Comparison of ENCODE assay signal across 38 cellular contexts in genomic region chr7:34343667-34344066, GRCh38.
"Had no signal": no experiment of that assay in that cellular context is flagged by ENCODE, and none has a peak within 500 bp of the region (broad histone marks: within the 10 kb centered on the region; RNA-seq: fewer than 3 reads in every experiment).

No MANE protein-coding gene starts in this region.

- H3K36me3 ChIP-seq: adrenal gland, ascending aorta, brain microvascular endothelial cell, breast epithelium, cardiac muscle cell had no signal

- ATAC-seq: activated naive CD4-positive, alpha-beta T cell treated with anti-CD3 and anti-CD28 coated beads, Interleukin-2, amount 50 U/mL, for 72 hours; activated naive CD8-positive, alpha-beta T cell treated with anti-CD3 and anti-CD28 coated beads, Interleukin-2, amount 50 U/mL, for 24 hours; activated T-cell treated with anti-CD3 and anti-CD28 coated beads, Interleukin-2, amount 50 U/mL, for 4 hours; activated T-cell treated with anti-CD3 and anti-CD28 coated beads, Interleukin-2, amount 50 U/mL, for 72 hours; activated T-helper 17 cell treated with anti-CD3 and anti-CD28 coated beads, Interleukin-2, amount 50 U/mL, for 72 hours; body of pancreas had no signal

- DNase-seq: activated effector memory CD4-positive, alpha-beta T cell treated with anti-CD3 and anti-CD28 coated beads, Interleukin-2, amount 50 U/mL, for 16 hours; activated effector memory CD4-positive, alpha-beta T cell treated with Interleukin-2 at 50 U/mL for 16 hours; activated gamma-delta T cell; activated gamma-delta T cell treated with Interleukin-2 at 50 U/mL for 16 hours; activated naive CD4-positive, alpha-beta T cell; activated naive CD4-positive, alpha-beta T cell treated with anti-CD3 and anti-CD28 coated beads for 36 hours; activated naive CD4-positive, alpha-beta T cell treated with anti-CD3 and anti-CD28 coated beads, Interleukin-2, amount 10 ng/mL, durations not matched to agents 7 days and 5 days; activated naive CD4-positive, alpha-beta T cell treated with anti-CD3 and anti-CD28 coated beads, Interleukin-2, amount 50 U/mL, for 16 hours; activated naive CD4-positive, alpha-beta T cell treated with Interleukin-2 at 50 U/mL for 16 hours; activated naive CD8-positive, alpha-beta T cell treated with anti-CD3 and anti-CD28 coated beads for 36 hours; activated naive CD8-positive, alpha-beta T cell treated with anti-CD3 and anti-CD28 coated beads, Interleukin-2, amount 10 ng/mL, durations not matched to agents 7 days and 5 days; activated naive CD8-positive, alpha-beta T cell treated with anti-CD3 and anti-CD28 coated beads, Interleukin-2, amount 50 U/mL, for 24 hours; activated T-cell treated with anti-CD3 and anti-CD28 coated beads for 4 hours; activated T-cell treated with anti-CD3 and anti-CD28 coated beads, Interleukin-2, amount 50 U/mL, for 1 hour; activated T-cell treated with anti-CD3 and anti-CD28 coated beads, Interleukin-2, amount 50 U/mL, for 24 hours; activated T-cell treated with anti-CD3 and anti-CD28 coated beads, Interleukin-2, amount 50 U/mL, for 4 hours; activated T-cell treated with anti-CD3 and anti-CD28 coated beads, Interleukin-2, amount 50 U/mL, for 48 hours; activated T-cell treated with anti-CD3 and anti-CD28 coated beads, Interleukin-2, amount 50 U/mL, for 72 hours; adrenal gland; amniotic stem cell; aorta; body of pancreas; brain microvascular endothelial cell; caudate nucleus; central memory CD4-positive, alpha-beta T cell; cerebellar nuclear complex had no signal

- H3K36me3 Mint-ChIP-seq: activated naive CD4-positive, alpha-beta T cell treated with anti-CD3 and anti-CD28 coated beads, Interleukin-2, amount 10 ng/mL, durations not matched to agents 7 days and 5 days; activated naive CD4-positive, alpha-beta T cell treated with anti-CD3 and anti-CD28 coated beads, Interleukin-2, amount 50 U/mL, for 24 hours; activated naive CD8-positive, alpha-beta T cell; activated naive CD8-positive, alpha-beta T cell treated with anti-CD3 and anti-CD28 coated beads for 36 hours; activated naive CD8-positive, alpha-beta T cell treated with anti-CD3 and anti-CD28 coated beads, Interleukin-2, amount 10 ng/mL, durations not matched to agents 7 days and 5 days; brain had no signal

- H3K4me1 Mint-ChIP-seq: activated naive CD4-positive, alpha-beta T cell treated with anti-CD3 and anti-CD28 coated beads, Interleukin-2, amount 10 ng/mL, durations not matched to agents 7 days and 5 days; activated naive CD4-positive, alpha-beta T cell treated with anti-CD3 and anti-CD28 coated beads, Interleukin-2, amount 50 U/mL, for 24 hours; activated naive CD8-positive, alpha-beta T cell treated with anti-CD3 and anti-CD28 coated beads for 36 hours; activated naive CD8-positive, alpha-beta T cell treated with anti-CD3 and anti-CD28 coated beads, Interleukin-2, amount 10 ng/mL, durations not matched to agents 7 days and 5 days; activated naive CD8-positive, alpha-beta T cell treated with anti-CD3 and anti-CD28 coated beads, Interleukin-2, amount 50 U/mL, for 24 hours; activated T-helper 17 cell treated with anti-CD3 and anti-CD28 coated beads, Interleukin-2, amount 50 U/mL, for 72 hours; central memory CD8-positive, alpha-beta T cell had no signal

- H3K9me3 ChIP-seq: adrenal gland, ascending aorta, body of pancreas had no signal

- H3K4me1 ChIP-seq: adrenal gland, ascending aorta, body of pancreas, breast epithelium had no signal

- H3K27ac Mint-ChIP-seq: activated naive CD4-positive, alpha-beta T cell treated with anti-CD3 and anti-CD28 coated beads for 36 hours; activated naive CD4-positive, alpha-beta T cell treated with anti-CD3 and anti-CD28 coated beads, Interleukin-2, amount 10 ng/mL, durations not matched to agents 7 days and 5 days; activated naive CD4-positive, alpha-beta T cell treated with anti-CD3 and anti-CD28 coated beads, Interleukin-2, amount 50 U/mL, for 24 hours; activated naive CD8-positive, alpha-beta T cell; activated naive CD8-positive, alpha-beta T cell treated with anti-CD3 and anti-CD28 coated beads for 36 hours; activated naive CD8-positive, alpha-beta T cell treated with anti-CD3 and anti-CD28 coated beads, Interleukin-2, amount 10 ng/mL, durations not matched to agents 7 days and 5 days; activated naive CD8-positive, alpha-beta T cell treated with anti-CD3 and anti-CD28 coated beads, Interleukin-2, amount 50 U/mL, for 24 hours; activated T-cell treated with anti-CD3 and anti-CD28 coated beads, Interleukin-2, amount 50 U/mL, for 24 hours; activated T-cell treated with anti-CD3 and anti-CD28 coated beads, Interleukin-2, amount 50 U/mL, for 72 hours; activated T-helper 1 cell treated with anti-CD3 and anti-CD28 coated beads, Interleukin-12 subunit alpha, Interleukin-12 subunit beta, Interleukin-2, Interleukin-4 antibody, amounts not matched to agents 30 ng/mL and 10 ng/mL and 1 ng/mL, durations not matched to agents 14 hours and 24 hours and 36 hours; activated T-helper 17 cell treated with anti-CD3 and anti-CD28 coated beads, Interleukin-2, amount 50 U/mL, for 72 hours; activated T-helper 2 cell treated with anti-CD3 and anti-CD28 coated beads, Interferon-gamma antibody, Interleukin-2, Interleukin-4, amounts not matched to agents 10 μg/mL and 5 μg/mL and 100 μg/mL, durations not matched to agents 14 hours and 24 hours and 36 hours; brain had no signal

- H3K27me3 ChIP-seq: adrenal gland, ascending aorta, body of pancreas, brain microvascular endothelial cell, breast epithelium, cardiac muscle cell had no signal

- FAIRE-seq: bronchial epithelial cell had no signal

- H3K4me3 ChIP-seq: adrenal gland, ascending aorta, body of pancreas, breast epithelium, cardiac muscle cell had no signal

- H3K27me3 Mint-ChIP-seq: activated naive CD4-positive, alpha-beta T cell treated with anti-CD3 and anti-CD28 coated beads, Interleukin-2, amount 10 ng/mL, durations not matched to agents 7 days and 5 days; activated naive CD4-positive, alpha-beta T cell treated with anti-CD3 and anti-CD28 coated beads, Interleukin-2, amount 50 U/mL, for 24 hours; activated naive CD8-positive, alpha-beta T cell; activated naive CD8-positive, alpha-beta T cell treated with anti-CD3 and anti-CD28 coated beads, Interleukin-2, amount 10 ng/mL, durations not matched to agents 7 days and 5 days; activated naive CD8-positive, alpha-beta T cell treated with anti-CD3 and anti-CD28 coated beads, Interleukin-2, amount 50 U/mL, for 24 hours; activated T-cell treated with anti-CD3 and anti-CD28 coated beads, Interleukin-2, amount 50 U/mL, for 24 hours; brain; central memory CD8-positive, alpha-beta T cell had no signal

- H3K27ac ChIP-seq: adrenal gland, ascending aorta, body of pancreas, brain microvascular endothelial cell, breast epithelium, cardiac muscle cell had no signal

- H3K4me3 Mint-ChIP-seq: activated naive CD4-positive, alpha-beta T cell treated with anti-CD3 and anti-CD28 coated beads for 36 hours; activated naive CD4-positive, alpha-beta T cell treated with anti-CD3 and anti-CD28 coated beads, Interleukin-2, amount 10 ng/mL, durations not matched to agents 7 days and 5 days; activated naive CD4-positive, alpha-beta T cell treated with anti-CD3 and anti-CD28 coated beads, Interleukin-2, amount 50 U/mL, for 24 hours; activated naive CD8-positive, alpha-beta T cell; activated naive CD8-positive, alpha-beta T cell treated with anti-CD3 and anti-CD28 coated beads for 36 hours; activated naive CD8-positive, alpha-beta T cell treated with anti-CD3 and anti-CD28 coated beads, Interleukin-2, amount 10 ng/mL, durations not matched to agents 7 days and 5 days; activated naive CD8-positive, alpha-beta T cell treated with anti-CD3 and anti-CD28 coated beads, Interleukin-2, amount 50 U/mL, for 24 hours; activated T-cell treated with anti-CD3 and anti-CD28 coated beads, Interleukin-2, amount 50 U/mL, for 24 hours; activated T-cell treated with anti-CD3 and anti-CD28 coated beads, Interleukin-2, amount 50 U/mL, for 4 hours; activated T-cell treated with anti-CD3 and anti-CD28 coated beads, Interleukin-2, amount 50 U/mL, for 72 hours; activated T-helper 1 cell treated with anti-CD3 and anti-CD28 coated beads, Interleukin-12 subunit alpha, Interleukin-12 subunit beta, Interleukin-2, Interleukin-4 antibody, amounts not matched to agents 30 ng/mL and 10 ng/mL and 1 ng/mL, durations not matched to agents 14 hours and 24 hours and 36 hours; activated T-helper 17 cell treated with anti-CD3 and anti-CD28 coated beads, Interleukin-2, amount 50 U/mL, for 72 hours; brain; central memory CD8-positive, alpha-beta T cell had no signal

- H3K9me3 Mint-ChIP-seq: activated naive CD4-positive, alpha-beta T cell treated with anti-CD3 and anti-CD28 coated beads for 36 hours; activated naive CD4-positive, alpha-beta T cell treated with anti-CD3 and anti-CD28 coated beads, Interleukin-2, amount 50 U/mL, for 24 hours; activated naive CD8-positive, alpha-beta T cell treated with anti-CD3 and anti-CD28 coated beads, Interleukin-2, amount 10 ng/mL, durations not matched to agents 7 days and 5 days; activated T-helper 1 cell treated with anti-CD3 and anti-CD28 coated beads, Interleukin-12 subunit alpha, Interleukin-12 subunit beta, Interleukin-2, Interleukin-4 antibody, amounts not matched to agents 30 ng/mL and 10 ng/mL and 1 ng/mL, durations not matched to agents 14 hours and 24 hours and 36 hours; activated T-helper 17 cell treated with anti-CD3 and anti-CD28 coated beads, Interleukin-2, amount 50 U/mL, for 72 hours; activated T-helper 2 cell treated with anti-CD3 and anti-CD28 coated beads, Interferon-gamma antibody, Interleukin-2, Interleukin-4, amounts not matched to agents 10 μg/mL and 5 μg/mL and 100 μg/mL, durations not matched to agents 14 hours and 24 hours and 36 hours; central memory CD8-positive, alpha-beta T cell had no signal
